ENCODE assay signal across 28 cellular contexts in genomic region chr11:65604258-65604657, GRCh38. TPM values are rescaled to one million over a fixed set of nuclear protein-coding genes. Genes with fewer than 3 reads are reported as not detected.
"Had no signal": no experiment of that assay in that cellular context is flagged by ENCODE, and none has a peak within 500 bp of the region (broad histone marks: within the 10 kb centered on the region; RNA-seq: fewer than 3 reads in every experiment).

No MANE protein-coding gene starts in this region.

- DNase-seq: activated CD4-positive, alpha-beta T cell treated with anti-CD3 and anti-CD28 coated beads for 36 hours; activated CD4-positive, alpha-beta T cell treated with anti-CD3 and anti-CD28 coated beads, Interleukin-2, amount 50 U/mL, for 4 hours; activated CD4-positive, CD25-positive, alpha-beta regulatory T cell; activated effector memory CD4-positive, alpha-beta T cell treated with anti-CD3 and anti-CD28 coated beads, Interleukin-2, amount 50 U/mL, for 16 hours; activated naive CD4-positive, alpha-beta T cell treated with anti-CD3 and anti-CD28 coated beads, Interleukin-2, amount 10 ng/mL, durations not matched to agents 7 days and 5 days; amniotic stem cell; brain microvascular endothelial cell; dorsolateral prefrontal cortex; effector memory CD4-positive, alpha-beta T cell; erythroblast; head of caudate nucleus; hippocampal formation; left cardiac atrium; left ventricle myocardium superior; mammary epithelial cell; natural killer cell; stimulated activated CD4-positive, alpha-beta T cell treated with anti-CD3 and anti-CD28 coated beads, Interleukin-2, amount 100 ng/mL, for 48 hours; tibial artery; upper lobe of right lung had no signal

- ATAC-seq: activated CD4-positive, alpha-beta T cell treated with anti-CD3 and anti-CD28 coated beads for 36 hours; gastroesophageal sphincter; left cardiac atrium; left ventricle myocardium superior; natural killer cell; upper lobe of right lung had no signal

- H3K9me3 Mint-ChIP-seq: activated naive CD4-positive, alpha-beta T cell treated with anti-CD3 and anti-CD28 coated beads, Interleukin-2, amount 10 ng/mL, durations not matched to agents 7 days and 5 days; activated T-helper 1 cell treated with anti-CD3 and anti-CD28 coated beads, Interleukin-12 subunit alpha, Interleukin-12 subunit beta, Interleukin-2, Interleukin-4 antibody, amounts not matched to agents 30 ng/mL and 10 ng/mL and 1 ng/mL, durations not matched to agents 14 hours and 24 hours and 36 hours; mesothelial cell of epicardium; natural killer cell; neural progenitor cell; T-helper 2 cell treated with Interferon-gamma antibody and Interleukin-4, amounts not matched to agents 5 μg/mL and 100 μg/mL, for 36 hours had no signal

- H3K9me3 ChIP-seq: gastroesophageal sphincter, right atrium auricular region, suprapubic skin, tibial artery, upper lobe of right lung had no signal

- H3K27me3 Mint-ChIP-seq: activated CD4-positive, alpha-beta T cell treated with anti-CD3 and anti-CD28 coated beads for 36 hours; activated naive CD4-positive, alpha-beta T cell treated with anti-CD3 and anti-CD28 coated beads, Interleukin-2, amount 10 ng/mL, durations not matched to agents 7 days and 5 days had no signal

- H3K27ac ChIP-seq: brain microvascular endothelial cell, coronary artery, neural progenitor cell, right atrium auricular region, suprapubic skin, tibial artery, upper lobe of right lung had no signal

- H3K36me3 Mint-ChIP-seq: natural killer cell had no signal

- H3K27me3 ChIP-seq: brain microvascular endothelial cell, dorsolateral prefrontal cortex, gastroesophageal sphincter, right atrium auricular region, suprapubic skin, tibial artery, upper lobe of right lung had no signal

- H3K4me3 Mint-ChIP-seq: activated CD4-positive, alpha-beta T cell treated with anti-CD3 and anti-CD28 coated beads for 36 hours; activated naive CD4-positive, alpha-beta T cell treated with anti-CD3 and anti-CD28 coated beads, Interleukin-2, amount 10 ng/mL, durations not matched to agents 7 days and 5 days; activated T-helper 1 cell treated with anti-CD3 and anti-CD28 coated beads, Interleukin-12 subunit alpha, Interleukin-12 subunit beta, Interleukin-2, Interleukin-4 antibody, amounts not matched to agents 30 ng/mL and 10 ng/mL and 1 ng/mL, durations not matched to agents 14 hours and 24 hours and 36 hours; mesothelial cell of epicardium; natural killer cell; T-helper 2 cell treated with Interferon-gamma antibody and Interleukin-4, amounts not matched to agents 5 μg/mL and 100 μg/mL, for 36 hours had no signal

- H3K4me3 ChIP-seq: coronary artery, dorsolateral prefrontal cortex, gastroesophageal sphincter, neural progenitor cell, right atrium auricular region, suprapubic skin, tibial artery, upper lobe of right lung had no signal

- H3K27ac Mint-ChIP-seq: activated CD4-positive, alpha-beta T cell treated with anti-CD3 and anti-CD28 coated beads for 36 hours; activated naive CD4-positive, alpha-beta T cell treated with anti-CD3 and anti-CD28 coated beads, Interleukin-2, amount 10 ng/mL, durations not matched to agents 7 days and 5 days; activated T-helper 1 cell treated with anti-CD3 and anti-CD28 coated beads, Interleukin-12 subunit alpha, Interleukin-12 subunit beta, Interleukin-2, Interleukin-4 antibody, amounts not matched to agents 30 ng/mL and 10 ng/mL and 1 ng/mL, durations not matched to agents 14 hours and 24 hours and 36 hours; mesothelial cell of epicardium; neural progenitor cell; T-helper 2 cell treated with Interferon-gamma antibody and Interleukin-4, amounts not matched to agents 5 μg/mL and 100 μg/mL, for 36 hours had no signal

RNA-seq across cellular contexts. Expression of gene KCNK7, which starts 8.7 kb away (rescaled TPM):
- total RNA-seq: skeletal muscle tissue had no signal
